ENCODE assay signal across 26 cellular contexts in the genomic region with DNA sequence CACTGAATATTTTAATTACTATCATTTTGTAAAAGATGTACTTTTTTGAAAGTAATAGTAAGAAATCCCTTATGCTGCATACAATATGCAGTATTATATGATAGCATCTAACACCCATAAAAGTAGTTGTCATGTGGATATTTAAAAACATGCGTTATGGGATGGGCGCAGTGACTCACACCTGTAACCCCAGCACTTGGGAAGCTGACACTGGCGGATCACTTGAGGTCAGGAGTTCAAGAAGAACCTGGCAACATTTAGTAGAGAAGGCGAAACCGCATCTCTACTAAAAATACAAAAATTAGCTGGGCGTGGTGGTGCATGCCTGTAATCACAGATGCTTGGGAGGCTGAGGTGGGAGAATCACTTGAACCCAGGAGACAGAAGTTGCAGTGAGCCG.
"Had no signal": no experiment of that assay in that cellular context is flagged by ENCODE, and none has a peak within 500 bp of the region (broad histone marks: within the 10 kb centered on the region; RNA-seq: fewer than 3 reads in every experiment).

No MANE protein-coding gene starts in this region.

- H3K4me2 ChIP-seq: KMS-11, SK-N-SH had no signal

- H3K4me3 Mint-ChIP-seq: T-cell had no signal

- H3K27me3 ChIP-seq: MG63 had no signal

- ATAC-seq: HepG2, Panc1, PC-3, T-cell had no signal

- H3K9me3 ChIP-seq: MG63, SK-N-SH had no signal

- H3K27me3 Mint-ChIP-seq: T-cell had no signal

- H3K4me3 ChIP-seq: MG63 had no signal

- H3K9me3 Mint-ChIP-seq: T-cell had no signal

- H3K27ac Mint-ChIP-seq: T-cell had no signal

- DNase-seq: IMR-90; Kasumi-1; MG63; NCI-H1092; NCI-H1105 treated with DMSO at 0.1 percent for 48 hours; NCI-H1417 treated with DMSO at 0.1 percent for 48 hours; NCI-H187; NCI-H2029; NCI-H2081 treated with DMSO at 0.1 percent for 48 hours; NCI-H2171; NCI-H226; NCI-H446; NCI-H510A; NCI-H524 treated with DMSO at 0.1 percent for 48 hours; NCI-H69; NCI-H774; NK-92 treated with Interleukin-12 subunit alpha and Interleukin-12 subunit beta, amount 100 ng/mL, for 24 hours; PC-3; SHP77; SK-N-SH; SW 1271; T-cell had no signal

- H3K4me1 Mint-ChIP-seq: T-cell had no signal

- H3K9ac ChIP-seq: KMS-11, SK-N-SH had no signal

- H3K27ac ChIP-seq: KMS-11, RWPE1 had no signal
